Comparison of ENCODE assay signal across 1 cellular context in the genomic region with DNA sequence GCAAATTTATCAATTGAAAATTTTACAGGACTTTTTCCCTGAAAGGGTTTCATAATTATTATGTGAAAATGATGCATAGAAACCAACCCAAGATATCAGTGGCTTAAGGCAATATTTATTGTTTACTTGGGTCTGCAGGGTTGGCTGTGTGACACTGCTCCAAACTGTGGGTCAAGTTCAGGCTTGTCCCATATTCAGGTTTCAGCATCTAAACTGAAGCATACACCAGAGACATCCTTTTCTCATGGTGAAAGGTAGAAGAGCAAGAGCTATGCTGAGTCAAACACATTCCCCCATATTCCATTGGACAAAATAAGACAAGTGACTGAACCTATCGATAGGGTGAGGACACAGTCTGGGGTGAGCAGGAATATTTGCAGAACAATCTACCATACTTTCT.
TF ChIP-seq lines count a peak whose summit lies in the region.

No MANE protein-coding gene starts in this region.

TF ChIP-seq in H1, 55 proteins besides CTCF, POLR2A, EP300 and RAD21 (continued from another document):
- no peak for TF ChIP-seq CHD7 (IDR thresholded peaks at IDR 0.05; ENCODE audit: insufficient replicate concordance, low read length)
- TF ChIP-seq GABPA (IDR thresholded peaks at IDR 0.05; ENCODE audit: borderline replicate concordance, insufficient read depth, low read length), result no peak
- no peak for TF ChIP-seq JUND (IDR thresholded peaks at IDR 0.05; ENCODE audit: low read length)
- TF ChIP-seq KDM4A (IDR thresholded peaks at IDR 0.05; ENCODE audit: low read depth, low read length, severe bottlenecking), result no peak
- no peak for TF ChIP-seq SAP30 (IDR thresholded peaks at IDR 0.05; ENCODE audit: insufficient read depth, insufficient replicate concordance, low read length)
- TF ChIP-seq CREB1 (IDR thresholded peaks at IDR 0.05), result no peak
- TF ChIP-seq CBX5 (IDR thresholded peaks at IDR 0.05; ENCODE audit: low read depth, low read length), result no peak
- no peak for TF ChIP-seq TEAD4 (IDR thresholded peaks at IDR 0.05; ENCODE audit: low read depth, low read length)
- TF ChIP-seq CEBPB (IDR thresholded peaks at IDR 0.05; ENCODE audit: low read depth, low read length), result no peak
- TF ChIP-seq KDM1A (IDR thresholded peaks at IDR 0.05; ENCODE audit: borderline replicate concordance, low read length), result no peak
- TF ChIP-seq E2F6 (IDR thresholded peaks at IDR 0.05), result no peak
- no peak for TF ChIP-seq TCF12 (IDR thresholded peaks at IDR 0.05; ENCODE audit: low read depth, low read length)
